20 cellular contexts compared by ENCODE assay signal in the genomic region with DNA sequence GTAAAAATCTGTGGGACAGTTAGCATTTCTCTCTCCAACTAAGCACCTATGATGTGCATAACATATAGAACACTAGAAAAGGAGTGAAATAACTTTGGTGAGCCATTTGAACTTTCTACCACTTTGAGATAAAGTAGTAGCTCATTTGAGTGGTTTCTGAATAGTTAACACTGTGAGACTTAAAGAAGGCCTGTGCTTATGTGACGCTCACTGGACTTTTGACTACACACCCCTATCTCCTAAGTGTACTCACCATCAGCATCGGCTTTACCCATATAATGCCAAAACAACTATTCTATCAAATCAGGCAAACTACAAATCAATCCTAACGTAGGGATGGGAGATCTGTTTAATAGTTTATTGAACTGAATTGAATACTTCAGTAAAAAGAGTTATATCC.
"Had no signal": no experiment of that assay in that cellular context is flagged by ENCODE, and none has a peak within 500 bp of the region (broad histone marks: within the 10 kb centered on the region; RNA-seq: fewer than 3 reads in every experiment).

No MANE protein-coding gene starts in this region.

- ATAC-seq: effector memory CD8-positive, alpha-beta T cell; foreskin keratinocyte; mucosa of descending colon had no signal

- H3K4me3 ChIP-seq: ascending aorta, hepatocyte, mucosa of descending colon, sigmoid colon had no signal

- H3K4me1 ChIP-seq: ascending aorta, foreskin keratinocyte, parathyroid adenoma, sigmoid colon had no signal

- H3K9me3 ChIP-seq: ascending aorta, sigmoid colon had no signal

- H3K4me1 Mint-ChIP-seq: activated naive CD8-positive, alpha-beta T cell treated with anti-CD3 and anti-CD28 coated beads for 36 hours; memory B cell; naive B cell had no signal

- H3K36me3 ChIP-seq: ascending aorta, sigmoid colon had no signal

- H3K4me3 Mint-ChIP-seq: activated naive CD8-positive, alpha-beta T cell treated with anti-CD3 and anti-CD28 coated beads for 36 hours; activated T-helper 1 cell treated with anti-CD3 and anti-CD28 coated beads, Interleukin-12 subunit alpha, Interleukin-12 subunit beta, Interleukin-2, Interleukin-4 antibody, amounts not matched to agents 30 ng/mL and 10 ng/mL and 1 ng/mL, durations not matched to agents 14 hours and 24 hours and 36 hours; effector memory CD8-positive, alpha-beta T cell; memory B cell; naive B cell; T-helper 1 cell treated with Interleukin-12 subunit alpha and Interleukin-12 subunit beta and Interleukin-4 antibody, amounts not matched to agents 30 μg/mL and 1 μg/mL, for 36 hours had no signal

- H2AFZ ChIP-seq: hepatocyte, parathyroid adenoma had no signal

- H3K27ac ChIP-seq: ascending aorta, epithelial cell of prostate, foreskin keratinocyte, hepatocyte, parathyroid adenoma, sigmoid colon, VCaP had no signal

- H3K27me3 ChIP-seq: ascending aorta, foreskin keratinocyte, hepatocyte, sigmoid colon had no signal

- H3K9me3 Mint-ChIP-seq: activated naive CD8-positive, alpha-beta T cell treated with anti-CD3 and anti-CD28 coated beads for 36 hours had no signal

- H3K79me2 ChIP-seq: hepatocyte, parathyroid adenoma had no signal

- H3K27me3 Mint-ChIP-seq: activated naive CD8-positive, alpha-beta T cell treated with anti-CD3 and anti-CD28 coated beads for 36 hours; effector memory CD8-positive, alpha-beta T cell; memory B cell; naive B cell had no signal

- H3K27ac Mint-ChIP-seq: activated naive CD8-positive, alpha-beta T cell treated with anti-CD3 and anti-CD28 coated beads for 36 hours; activated T-helper 1 cell treated with anti-CD3 and anti-CD28 coated beads, Interleukin-12 subunit alpha, Interleukin-12 subunit beta, Interleukin-2, Interleukin-4 antibody, amounts not matched to agents 30 ng/mL and 10 ng/mL and 1 ng/mL, durations not matched to agents 14 hours and 24 hours and 36 hours; effector memory CD8-positive, alpha-beta T cell; memory B cell; naive B cell; T-helper 1 cell treated with Interleukin-12 subunit alpha and Interleukin-12 subunit beta and Interleukin-4 antibody, amounts not matched to agents 30 μg/mL and 1 μg/mL, for 36 hours had no signal

- H3K9ac ChIP-seq: parathyroid adenoma had no signal

- DNase-seq: activated CD4-positive, alpha-beta T cell treated with anti-CD3 and anti-CD28 coated beads, Interleukin-2, amount 50 U/mL, for 48 hours; activated naive CD8-positive, alpha-beta T cell treated with anti-CD3 and anti-CD28 coated beads for 36 hours; activated T-cell treated with anti-CD3 and anti-CD28 coated beads for 4 hours; effector memory CD8-positive, alpha-beta T cell; foreskin keratinocyte; mucosa of descending colon; naive B cell; sigmoid colon; stimulated activated CD4-positive, alpha-beta T cell treated with anti-CD3 and anti-CD28 coated beads, Interleukin-12 subunit alpha, Interleukin-12 subunit beta, amount 100 ng/mL, for 4 hours; stimulated activated CD4-positive, alpha-beta T cell treated with anti-CD3 and anti-CD28 coated beads, Interleukin-1b, Interleukin-23, amount 100 ng/mL, for 48 hours; stimulated activated CD8-positive, alpha-beta memory T cell treated with anti-CD3 and anti-CD28 coated beads, Interleukin-4, amount 100 ng/mL, for 48 hours; stimulated activated naive CD4-positive, alpha-beta T cell had no signal

- H3K4me2 ChIP-seq: hepatocyte had no signal

- H3K36me3 Mint-ChIP-seq: activated naive CD8-positive, alpha-beta T cell treated with anti-CD3 and anti-CD28 coated beads for 36 hours; memory B cell; naive B cell had no signal
